Comparison of ENCODE assay signal across 8 cellular contexts in the genomic region with DNA sequence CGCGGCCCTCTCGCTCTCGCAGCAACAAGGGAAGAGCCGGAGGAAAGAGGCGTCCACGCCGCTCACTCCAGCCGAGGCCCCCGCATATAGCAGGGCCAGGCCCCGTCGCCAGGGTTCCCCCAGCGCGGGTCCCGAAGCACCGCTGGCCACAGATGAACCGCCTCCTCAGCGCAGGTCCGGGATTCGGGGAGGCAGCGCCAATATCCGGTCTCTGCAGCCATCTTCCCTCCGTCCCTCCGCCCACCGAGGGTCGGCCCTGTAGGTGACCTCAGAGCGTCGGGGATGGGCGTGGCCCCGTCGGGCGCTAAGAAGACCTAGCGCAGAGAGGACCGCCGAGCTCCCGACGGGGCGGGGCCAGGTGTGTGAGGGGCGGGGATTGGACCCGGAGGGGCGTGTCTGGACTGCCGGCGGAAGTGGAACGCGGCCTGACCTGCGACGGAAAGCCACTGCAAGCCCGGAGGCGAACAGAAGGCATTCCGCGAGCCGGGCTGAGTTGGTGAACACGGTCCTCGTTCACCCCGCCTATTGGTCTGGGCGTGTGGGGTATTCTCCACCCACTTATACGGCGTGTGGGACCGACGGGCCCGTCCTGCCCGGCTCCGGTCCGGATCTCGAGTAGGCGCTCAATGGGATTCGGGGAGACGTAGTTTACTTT. TPM values are rescaled to one million over a fixed set of nuclear protein-coding genes. Genes with fewer than 3 reads are reported as not detected.
DNase-seq lines count a peak whose midpoint lies in the region; ATAC-seq, FAIRE-seq and TF ChIP-seq lines count a peak whose summit lies in the region.

No MANE protein-coding gene starts in this region.

- peaks cover 3% of the 10 kb centered on the region for H3K36me3 ChIP-seq in bronchial epithelial cell (ENCODE audit: control insufficient read depth, insufficient read depth, low read length)
- peaks cover 0 to 8% of the 10 kb centered on the region in 2 donors for H3K36me3 ChIP-seq in small intestine (ENCODE audit: control insufficient read depth in 2 of 2, insufficient read depth in 2 of 2, low read length in 2 of 2)

- WGBS in small intestine, 3 donors, result 0% methylated on average over 62 to 68 of the region's 68 CpGs

- FAIRE-seq in bronchial epithelial cell (lab: Jason Lieb, UNC) (no peak), small intestine (lab: Jason Lieb, UNC) (no peak)

- H3K27ac ChIP-seq in small intestine (ENCODE audit: low read depth in 1 of 2, low read length in 1 of 2), result peak overlapping the region; percentile 91 to 96

- H3K4me3 ChIP-seq in WI38 (ENCODE audit: low read depth, low read length), result peak overlapping the region; percentile 90
- peak overlapping the region; percentile 90 for H3K4me3 ChIP-seq in bronchial epithelial cell (ENCODE audit: low read depth, low read length)
- peak overlapping the region; percentile 85 to 91 for H3K4me3 ChIP-seq in small intestine (ENCODE audit: low read depth in 1 of 2, low read length in 2 of 2)

- DNase-seq in AG08395 (ENCODE audit: low spot score) (peak; percentile 97), NCI-H2227 (lab: John Stamatoyannopoulos, UW; ENCODE audit: unreplicated experiment) (peak; percentile 96), bronchial epithelial cell (ENCODE audit: low read depth) (peak; percentile 94), iPS-NIHi11 (ENCODE audit: low spot score) (peak; percentile 99), small intestine (peak; percentile 98)

- ATAC-seq in GM18909 (IDR thresholded peaks at IDR 0.05; ENCODE audit: poor library complexity, unreplicated experiment) (peak; percentile 96), HG03159 (IDR thresholded peaks at IDR 0.05; ENCODE audit: unreplicated experiment) (peak; percentile 96)

- no peak for TF ChIP-seq CTCF in WI38 (IDR thresholded peaks at IDR 0.05; ENCODE audit: low read depth, low read length)
- no peak for TF ChIP-seq CTCF in bronchial epithelial cell (IDR thresholded peaks at IDR 0.05; ENCODE audit: insufficient read depth, low read length, severe bottlenecking)

- peaks cover 4 to 5% of the 10 kb centered on the region in 2 donors for H3K4me1 ChIP-seq in small intestine (ENCODE audit: control insufficient read depth in 2 of 2, insufficient read depth in 1 of 2, low read depth in 1 of 2, low read length in 1 of 2)

- H3K27me3 ChIP-seq in bronchial epithelial cell (ENCODE audit: control insufficient read depth, insufficient read depth, low read length) (no peaks in the 10 kb centered on the region), small intestine (ENCODE audit: control insufficient read depth in 2 of 2, insufficient read depth in 2 of 2, low read length in 2 of 2) (no peaks in the 10 kb centered on the region)

- no peaks in the 10 kb centered on the region for H3K9me3 ChIP-seq in small intestine (ENCODE audit: control insufficient read depth, low read depth)

RNA-seq across cellular contexts. Expression of gene MTHFS, which starts 26.8 kb away (rescaled TPM):
- total RNA-seq in bronchial epithelial cell, result 32.5 and 33.4 TPM in 2 replicates
- polyA plus RNA-seq in small intestine, result 100 to 1,000 TPM in 2 of 3 donors, 10 to 100 TPM in 1; 72.6 to 221 (median 145) TPM

RNA-seq across cellular contexts. Expression of gene BCL2A1, which starts 47.4 kb away (rescaled TPM):
- total RNA-seq in bronchial epithelial cell, result 0.26 and 0.38 TPM in 2 replicates
- polyA plus RNA-seq in small intestine, result 1 to 10 TPM; 2.0 to 5.1 (median 2.4) TPM

Comparison
In these comparisons a context has a peak if more than half of its experiments do, and no peak if none do; other contexts are left out.
1. Peak in every context shown above with its lines: DNase-seq, ATAC-seq, H3K4me3 ChIP-seq and H3K27ac ChIP-seq.